37 cellular contexts compared by ENCODE assay signal in the genomic region with DNA sequence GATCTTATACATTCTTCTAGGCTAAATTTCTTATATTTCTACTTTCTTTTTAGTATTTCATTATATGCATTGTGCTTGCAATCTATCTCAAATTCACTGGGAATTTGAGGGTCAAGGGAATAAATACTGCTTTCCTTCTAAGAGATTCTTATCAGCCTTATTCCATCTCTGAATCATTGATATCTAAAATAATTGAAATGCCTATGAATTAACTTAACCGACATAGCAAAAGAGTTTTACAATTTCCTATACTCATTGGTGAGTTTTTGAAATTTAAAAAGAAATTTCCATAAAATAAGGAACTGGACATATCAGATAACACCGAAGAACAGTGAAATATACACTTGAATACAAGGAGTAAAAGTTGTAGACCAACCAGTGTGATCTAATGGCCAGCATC.
"Had no signal": no experiment of that assay in that cellular context is flagged by ENCODE, and none has a peak within 500 bp of the region (broad histone marks: within the 10 kb centered on the region; RNA-seq: fewer than 3 reads in every experiment).

No MANE protein-coding gene starts in this region.

- H3K36me3 Mint-ChIP-seq: activated naive CD4-positive, alpha-beta T cell treated with anti-CD3 and anti-CD28 coated beads, Interleukin-2, amount 10 ng/mL, durations not matched to agents 7 days and 5 days; activated naive CD4-positive, alpha-beta T cell treated with anti-CD3 and anti-CD28 coated beads, Interleukin-2, amount 50 U/mL, for 24 hours; activated naive CD4-positive, alpha-beta T cell treated with anti-CD3 and anti-CD28 coated beads, Interleukin-2, amount 50 U/mL, for 72 hours; activated naive CD8-positive, alpha-beta T cell; activated naive CD8-positive, alpha-beta T cell treated with anti-CD3 and anti-CD28 coated beads for 36 hours; activated naive CD8-positive, alpha-beta T cell treated with anti-CD3 and anti-CD28 coated beads, Interleukin-2, amount 10 ng/mL, durations not matched to agents 7 days and 5 days; brain had no signal

- H3K27ac Mint-ChIP-seq: activated naive CD4-positive, alpha-beta T cell treated with anti-CD3 and anti-CD28 coated beads for 36 hours; activated naive CD4-positive, alpha-beta T cell treated with anti-CD3 and anti-CD28 coated beads, Interleukin-2, amount 10 ng/mL, durations not matched to agents 7 days and 5 days; activated naive CD4-positive, alpha-beta T cell treated with anti-CD3 and anti-CD28 coated beads, Interleukin-2, amount 50 U/mL, for 24 hours; activated naive CD4-positive, alpha-beta T cell treated with anti-CD3 and anti-CD28 coated beads, Interleukin-2, amount 50 U/mL, for 72 hours; activated naive CD8-positive, alpha-beta T cell; activated naive CD8-positive, alpha-beta T cell treated with anti-CD3 and anti-CD28 coated beads for 36 hours; activated naive CD8-positive, alpha-beta T cell treated with anti-CD3 and anti-CD28 coated beads, Interleukin-2, amount 10 ng/mL, durations not matched to agents 7 days and 5 days; activated naive CD8-positive, alpha-beta T cell treated with anti-CD3 and anti-CD28 coated beads, Interleukin-2, amount 50 U/mL, for 24 hours; activated T-cell treated with anti-CD3 and anti-CD28 coated beads, Interleukin-2, amount 50 U/mL, for 24 hours; activated T-cell treated with anti-CD3 and anti-CD28 coated beads, Interleukin-2, amount 50 U/mL, for 72 hours; activated T-helper 1 cell treated with anti-CD3 and anti-CD28 coated beads, Interleukin-12 subunit alpha, Interleukin-12 subunit beta, Interleukin-2, Interleukin-4 antibody, amounts not matched to agents 30 ng/mL and 10 ng/mL and 1 ng/mL, durations not matched to agents 14 hours and 24 hours and 36 hours; activated T-helper 17 cell treated with anti-CD3 and anti-CD28 coated beads, Interleukin-2, amount 50 U/mL, for 72 hours; activated T-helper 2 cell treated with anti-CD3 and anti-CD28 coated beads, Interferon-gamma antibody, Interleukin-2, Interleukin-4, amounts not matched to agents 10 μg/mL and 5 μg/mL and 100 μg/mL, durations not matched to agents 14 hours and 24 hours and 36 hours; brain had no signal

- H3K27me3 Mint-ChIP-seq: activated naive CD4-positive, alpha-beta T cell treated with anti-CD3 and anti-CD28 coated beads, Interleukin-2, amount 10 ng/mL, durations not matched to agents 7 days and 5 days; activated naive CD4-positive, alpha-beta T cell treated with anti-CD3 and anti-CD28 coated beads, Interleukin-2, amount 50 U/mL, for 24 hours; activated naive CD8-positive, alpha-beta T cell; activated naive CD8-positive, alpha-beta T cell treated with anti-CD3 and anti-CD28 coated beads for 36 hours; activated naive CD8-positive, alpha-beta T cell treated with anti-CD3 and anti-CD28 coated beads, Interleukin-2, amount 10 ng/mL, durations not matched to agents 7 days and 5 days; activated naive CD8-positive, alpha-beta T cell treated with anti-CD3 and anti-CD28 coated beads, Interleukin-2, amount 50 U/mL, for 24 hours; activated T-cell treated with anti-CD3 and anti-CD28 coated beads, Interleukin-2, amount 50 U/mL, for 24 hours; activated T-helper 17 cell treated with anti-CD3 and anti-CD28 coated beads, Interleukin-2, amount 50 U/mL, for 72 hours; brain; central memory CD8-positive, alpha-beta T cell had no signal

- H3K36me3 ChIP-seq: adrenal gland, ascending aorta, breast epithelium, cardiac muscle cell had no signal

- H3K27me3 ChIP-seq: adrenal gland, ascending aorta, body of pancreas, breast epithelium, cardiac muscle cell had no signal

- H3K9me3 Mint-ChIP-seq: activated naive CD4-positive, alpha-beta T cell treated with anti-CD3 and anti-CD28 coated beads for 36 hours; activated naive CD4-positive, alpha-beta T cell treated with anti-CD3 and anti-CD28 coated beads, Interleukin-2, amount 10 ng/mL, durations not matched to agents 7 days and 5 days; activated naive CD4-positive, alpha-beta T cell treated with anti-CD3 and anti-CD28 coated beads, Interleukin-2, amount 50 U/mL, for 24 hours; activated naive CD8-positive, alpha-beta T cell treated with anti-CD3 and anti-CD28 coated beads for 36 hours; activated naive CD8-positive, alpha-beta T cell treated with anti-CD3 and anti-CD28 coated beads, Interleukin-2, amount 10 ng/mL, durations not matched to agents 7 days and 5 days; activated naive CD8-positive, alpha-beta T cell treated with anti-CD3 and anti-CD28 coated beads, Interleukin-2, amount 50 U/mL, for 24 hours; activated T-cell treated with anti-CD3 and anti-CD28 coated beads, Interleukin-2, amount 50 U/mL, for 24 hours; activated T-cell treated with anti-CD3 and anti-CD28 coated beads, Interleukin-2, amount 50 U/mL, for 4 hours; activated T-helper 1 cell treated with anti-CD3 and anti-CD28 coated beads, Interleukin-12 subunit alpha, Interleukin-12 subunit beta, Interleukin-2, Interleukin-4 antibody, amounts not matched to agents 30 ng/mL and 10 ng/mL and 1 ng/mL, durations not matched to agents 14 hours and 24 hours and 36 hours; activated T-helper 2 cell treated with anti-CD3 and anti-CD28 coated beads, Interferon-gamma antibody, Interleukin-2, Interleukin-4, amounts not matched to agents 10 μg/mL and 5 μg/mL and 100 μg/mL, durations not matched to agents 14 hours and 24 hours and 36 hours; brain had no signal

- H3K27ac ChIP-seq: adrenal gland, ascending aorta, body of pancreas, breast epithelium, cardiac muscle cell had no signal

- ATAC-seq: activated naive CD4-positive, alpha-beta T cell treated with anti-CD3 and anti-CD28 coated beads, Interleukin-2, amount 50 U/mL, for 72 hours; activated naive CD8-positive, alpha-beta T cell treated with anti-CD3 and anti-CD28 coated beads, Interleukin-2, amount 50 U/mL, for 24 hours; activated T-cell treated with anti-CD3 and anti-CD28 coated beads, Interleukin-2, amount 50 U/mL, for 4 hours; activated T-cell treated with anti-CD3 and anti-CD28 coated beads, Interleukin-2, amount 50 U/mL, for 72 hours; activated T-helper 17 cell treated with anti-CD3 and anti-CD28 coated beads, Interleukin-2, amount 50 U/mL, for 72 hours; body of pancreas had no signal

- H3K4me3 ChIP-seq: adrenal gland, ascending aorta, body of pancreas, breast epithelium, cardiac muscle cell had no signal

- H3K9me3 ChIP-seq: adrenal gland, ascending aorta, body of pancreas, breast epithelium had no signal

- H3K4me1 Mint-ChIP-seq: activated naive CD4-positive, alpha-beta T cell treated with anti-CD3 and anti-CD28 coated beads, Interleukin-2, amount 10 ng/mL, durations not matched to agents 7 days and 5 days; activated naive CD4-positive, alpha-beta T cell treated with anti-CD3 and anti-CD28 coated beads, Interleukin-2, amount 50 U/mL, for 24 hours; activated naive CD8-positive, alpha-beta T cell treated with anti-CD3 and anti-CD28 coated beads for 36 hours; activated naive CD8-positive, alpha-beta T cell treated with anti-CD3 and anti-CD28 coated beads, Interleukin-2, amount 10 ng/mL, durations not matched to agents 7 days and 5 days; activated naive CD8-positive, alpha-beta T cell treated with anti-CD3 and anti-CD28 coated beads, Interleukin-2, amount 50 U/mL, for 24 hours; activated T-helper 17 cell treated with anti-CD3 and anti-CD28 coated beads, Interleukin-2, amount 50 U/mL, for 72 hours; central memory CD8-positive, alpha-beta T cell had no signal

- H3K4me1 ChIP-seq: adrenal gland, ascending aorta, body of pancreas, breast epithelium had no signal

- DNase-seq: activated effector memory CD4-positive, alpha-beta T cell treated with anti-CD3 and anti-CD28 coated beads, Interleukin-2, amount 50 U/mL, for 16 hours; activated effector memory CD4-positive, alpha-beta T cell treated with Interleukin-2 at 50 U/mL for 16 hours; activated gamma-delta T cell; activated gamma-delta T cell treated with Interleukin-2 at 50 U/mL for 16 hours; activated naive CD4-positive, alpha-beta T cell; activated naive CD4-positive, alpha-beta T cell treated with anti-CD3 and anti-CD28 coated beads for 36 hours; activated naive CD4-positive, alpha-beta T cell treated with anti-CD3 and anti-CD28 coated beads, Interleukin-2, amount 10 ng/mL, durations not matched to agents 7 days and 5 days; activated naive CD4-positive, alpha-beta T cell treated with anti-CD3 and anti-CD28 coated beads, Interleukin-2, amount 50 U/mL, for 16 hours; activated naive CD4-positive, alpha-beta T cell treated with Interleukin-2 at 50 U/mL for 16 hours; activated naive CD8-positive, alpha-beta T cell treated with anti-CD3 and anti-CD28 coated beads for 36 hours; activated naive CD8-positive, alpha-beta T cell treated with anti-CD3 and anti-CD28 coated beads, Interleukin-2, amount 10 ng/mL, durations not matched to agents 7 days and 5 days; activated naive CD8-positive, alpha-beta T cell treated with anti-CD3 and anti-CD28 coated beads, Interleukin-2, amount 50 U/mL, for 24 hours; activated T-cell treated with anti-CD3 and anti-CD28 coated beads, Interleukin-2, amount 50 U/mL, for 1 hour; activated T-cell treated with anti-CD3 and anti-CD28 coated beads, Interleukin-2, amount 50 U/mL, for 24 hours; activated T-cell treated with anti-CD3 and anti-CD28 coated beads, Interleukin-2, amount 50 U/mL, for 4 hours; activated T-cell treated with anti-CD3 and anti-CD28 coated beads, Interleukin-2, amount 50 U/mL, for 48 hours; activated T-cell treated with anti-CD3 and anti-CD28 coated beads, Interleukin-2, amount 50 U/mL, for 72 hours; adrenal gland; amniotic stem cell; amygdala; anterior cingulate cortex; aorta; body of pancreas; caudate nucleus; central memory CD4-positive, alpha-beta T cell; cerebellar nuclear complex had no signal

- H3K4me3 Mint-ChIP-seq: activated naive CD4-positive, alpha-beta T cell treated with anti-CD3 and anti-CD28 coated beads for 36 hours; activated naive CD4-positive, alpha-beta T cell treated with anti-CD3 and anti-CD28 coated beads, Interleukin-2, amount 10 ng/mL, durations not matched to agents 7 days and 5 days; activated naive CD4-positive, alpha-beta T cell treated with anti-CD3 and anti-CD28 coated beads, Interleukin-2, amount 50 U/mL, for 24 hours; activated naive CD8-positive, alpha-beta T cell; activated naive CD8-positive, alpha-beta T cell treated with anti-CD3 and anti-CD28 coated beads for 36 hours; activated naive CD8-positive, alpha-beta T cell treated with anti-CD3 and anti-CD28 coated beads, Interleukin-2, amount 10 ng/mL, durations not matched to agents 7 days and 5 days; activated naive CD8-positive, alpha-beta T cell treated with anti-CD3 and anti-CD28 coated beads, Interleukin-2, amount 50 U/mL, for 24 hours; activated T-cell treated with anti-CD3 and anti-CD28 coated beads, Interleukin-2, amount 50 U/mL, for 24 hours; activated T-cell treated with anti-CD3 and anti-CD28 coated beads, Interleukin-2, amount 50 U/mL, for 4 hours; activated T-cell treated with anti-CD3 and anti-CD28 coated beads, Interleukin-2, amount 50 U/mL, for 72 hours; activated T-helper 1 cell treated with anti-CD3 and anti-CD28 coated beads, Interleukin-12 subunit alpha, Interleukin-12 subunit beta, Interleukin-2, Interleukin-4 antibody, amounts not matched to agents 30 ng/mL and 10 ng/mL and 1 ng/mL, durations not matched to agents 14 hours and 24 hours and 36 hours; activated T-helper 17 cell treated with anti-CD3 and anti-CD28 coated beads, Interleukin-2, amount 50 U/mL, for 72 hours; brain; central memory CD8-positive, alpha-beta T cell had no signal
